ENCODE assay signal across 1 cellular context in the genomic region with DNA sequence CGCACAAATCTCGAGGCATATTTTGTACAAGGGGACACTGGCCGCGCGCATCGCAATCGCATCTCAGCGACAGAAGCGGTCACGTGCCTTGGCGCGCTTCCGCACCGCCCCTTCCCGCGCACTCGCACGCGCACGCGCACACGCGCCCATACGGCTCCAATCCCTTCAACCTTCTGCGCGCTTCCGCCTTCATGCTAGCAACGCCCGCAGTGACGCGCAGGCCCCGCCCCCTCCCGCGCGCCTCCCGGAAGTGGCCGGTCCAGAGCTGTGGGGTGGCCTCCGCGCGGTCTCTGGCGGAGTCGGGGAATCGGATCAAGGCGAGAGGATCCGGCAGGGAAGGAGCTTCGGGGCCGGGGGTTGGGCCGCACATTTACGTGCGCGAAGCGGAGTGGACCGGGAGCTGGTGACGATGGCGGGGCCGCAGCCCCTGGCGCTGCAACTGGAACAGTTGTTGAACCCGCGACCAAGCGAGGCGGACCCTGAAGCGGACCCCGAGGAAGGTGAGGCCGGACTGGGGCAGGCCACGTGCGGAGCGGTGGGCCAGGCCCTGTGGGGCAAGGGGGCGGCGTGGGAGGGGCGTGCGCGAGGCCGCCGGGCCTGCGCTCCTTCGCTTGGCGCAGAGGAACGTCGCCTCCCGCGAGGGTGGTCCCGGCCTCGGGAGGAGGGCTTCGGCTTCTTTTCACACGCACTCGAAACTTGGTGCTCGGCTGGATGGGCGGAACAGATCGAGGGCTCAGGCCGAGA.
A peak's percentile ranks its signal among the peaks of the same experiment; 100 is the strongest.
TF ChIP-seq lines count a peak whose summit lies in the region.

A gene with protein sequence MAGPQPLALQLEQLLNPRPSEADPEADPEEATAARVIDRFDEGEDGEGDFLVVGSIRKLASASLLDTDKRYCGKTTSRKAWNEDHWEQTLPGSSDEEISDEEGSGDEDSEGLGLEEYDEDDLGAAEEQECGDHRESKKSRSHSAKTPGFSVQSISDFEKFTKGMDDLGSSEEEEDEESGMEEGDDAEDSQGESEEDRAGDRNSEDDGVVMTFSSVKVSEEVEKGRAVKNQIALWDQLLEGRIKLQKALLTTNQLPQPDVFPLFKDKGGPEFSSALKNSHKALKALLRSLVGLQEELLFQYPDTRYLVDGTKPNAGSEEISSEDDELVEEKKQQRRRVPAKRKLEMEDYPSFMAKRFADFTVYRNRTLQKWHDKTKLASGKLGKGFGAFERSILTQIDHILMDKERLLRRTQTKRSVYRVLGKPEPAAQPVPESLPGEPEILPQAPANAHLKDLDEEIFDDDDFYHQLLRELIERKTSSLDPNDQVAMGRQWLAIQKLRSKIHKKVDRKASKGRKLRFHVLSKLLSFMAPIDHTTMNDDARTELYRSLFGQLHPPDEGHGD (plus strand): TSS at position 238 of the 744 bp plus-strand sequence. CDS start 172 bp downstream, at position 410.

TF ChIP-seq in GM12878, 131 proteins besides CTCF, POLR2A, EP300 and RAD21 (continued from another document and continues in another):
- TF ChIP-seq REST (IDR thresholded peaks at IDR 0.05; ENCODE audit: low read depth, low read length), result 0 out of 2 replicates have a peak, but pooled peaks have one; percentile 11
- 0 out of 2 replicates have a peak, but pooled peaks have one; percentile 28 for TF ChIP-seq MEF2A (IDR thresholded peaks at IDR 0.05; ENCODE audit: insufficient read depth, low read depth, low read length)
- peak; percentile 49 for TF ChIP-seq SP1 (IDR thresholded peaks at IDR 0.05; ENCODE audit: low read depth, low read length)
- TF ChIP-seq HDAC6 (IDR thresholded peaks at IDR 0.05; ENCODE audit: unreplicated experiment), result no peak
- peak; percentile 63 for TF ChIP-seq RELA (IDR thresholded peaks at IDR 0.05; ENCODE audit: borderline replicate concordance, partially characterized antibody)
- TF ChIP-seq CREM (IDR thresholded peaks at IDR 0.05; ENCODE audit: low read depth), result peak; percentile 92
- TF ChIP-seq MLLT1 (IDR thresholded peaks at IDR 0.05), result 0 out of 2 replicates have a peak, but pooled peaks have one; percentile 45
- 0 out of 2 replicates have a peak, but pooled peaks have one; percentile 23 for TF ChIP-seq ZNF207 (IDR thresholded peaks at IDR 0.05; ENCODE audit: borderline replicate concordance)
- TF ChIP-seq, protein P1, sequence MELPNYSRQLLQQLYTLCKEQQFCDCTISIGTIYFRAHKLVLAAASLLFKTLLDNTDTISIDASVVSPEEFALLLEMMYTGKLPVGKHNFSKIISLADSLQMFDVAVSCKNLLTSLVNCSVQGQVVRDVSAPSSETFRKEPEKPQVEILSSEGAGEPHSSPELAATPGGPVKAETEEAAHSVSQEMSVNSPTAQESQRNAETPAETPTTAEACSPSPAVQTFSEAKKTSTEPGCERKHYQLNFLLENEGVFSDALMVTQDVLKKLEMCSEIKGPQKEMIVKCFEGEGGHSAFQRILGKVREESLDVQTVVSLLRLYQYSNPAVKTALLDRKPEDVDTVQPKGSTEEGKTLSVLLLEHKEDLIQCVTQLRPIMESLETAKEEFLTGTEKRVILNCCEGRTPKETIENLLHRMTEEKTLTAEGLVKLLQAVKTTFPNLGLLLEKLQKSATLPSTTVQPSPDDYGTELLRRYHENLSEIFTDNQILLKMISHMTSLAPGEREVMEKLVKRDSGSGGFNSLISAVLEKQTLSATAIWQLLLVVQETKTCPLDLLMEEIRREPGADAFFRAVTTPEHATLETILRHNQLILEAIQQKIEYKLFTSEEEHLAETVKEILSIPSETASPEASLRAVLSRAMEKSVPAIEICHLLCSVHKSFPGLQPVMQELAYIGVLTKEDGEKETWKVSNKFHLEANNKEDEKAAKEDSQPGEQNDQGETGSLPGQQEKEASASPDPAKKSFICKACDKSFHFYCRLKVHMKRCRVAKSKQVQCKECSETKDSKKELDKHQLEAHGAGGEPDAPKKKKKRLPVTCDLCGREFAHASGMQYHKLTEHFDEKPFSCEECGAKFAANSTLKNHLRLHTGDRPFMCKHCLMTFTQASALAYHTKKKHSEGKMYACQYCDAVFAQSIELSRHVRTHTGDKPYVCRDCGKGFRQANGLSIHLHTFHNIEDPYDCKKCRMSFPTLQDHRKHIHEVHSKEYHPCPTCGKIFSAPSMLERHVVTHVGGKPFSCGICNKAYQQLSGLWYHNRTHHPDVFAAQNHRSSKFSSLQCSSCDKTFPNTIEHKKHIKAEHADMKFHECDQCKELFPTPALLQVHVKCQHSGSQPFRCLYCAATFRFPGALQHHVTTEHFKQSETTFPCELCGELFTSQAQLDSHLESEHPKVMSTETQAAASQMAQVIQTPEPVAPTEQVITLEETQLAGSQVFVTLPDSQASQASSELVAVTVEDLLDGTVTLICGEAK (IDR thresholded peaks at IDR 0.05; ENCODE audit: borderline replicate concordance), result peak; percentile 64
- peak; percentile 81; the same call in 1 of the 2 replicates for TF ChIP-seq PML (IDR thresholded peaks at IDR 0.05; ENCODE audit: low read length)
- no peak for TF ChIP-seq ATF7 (IDR thresholded peaks at IDR 0.05; ENCODE audit: low read depth)
- peak; percentile 93 for TF ChIP-seq MYC (IDR thresholded peaks at IDR 0.05; ENCODE audit: insufficient read depth, insufficient read length, insufficient replicate concordance, low read length, severe bottlenecking)
- TF ChIP-seq IRF3 (IDR thresholded peaks at IDR 0.05), result no peak
- TF ChIP-seq NR2C2 (IDR thresholded peaks at IDR 0.05; ENCODE audit: borderline replicate concordance, control insufficient read depth, insufficient read length, low read depth), result no peak
- peak; percentile 93 for TF ChIP-seq RAD51 (IDR thresholded peaks at IDR 0.05)
- TF ChIP-seq, protein P2, sequence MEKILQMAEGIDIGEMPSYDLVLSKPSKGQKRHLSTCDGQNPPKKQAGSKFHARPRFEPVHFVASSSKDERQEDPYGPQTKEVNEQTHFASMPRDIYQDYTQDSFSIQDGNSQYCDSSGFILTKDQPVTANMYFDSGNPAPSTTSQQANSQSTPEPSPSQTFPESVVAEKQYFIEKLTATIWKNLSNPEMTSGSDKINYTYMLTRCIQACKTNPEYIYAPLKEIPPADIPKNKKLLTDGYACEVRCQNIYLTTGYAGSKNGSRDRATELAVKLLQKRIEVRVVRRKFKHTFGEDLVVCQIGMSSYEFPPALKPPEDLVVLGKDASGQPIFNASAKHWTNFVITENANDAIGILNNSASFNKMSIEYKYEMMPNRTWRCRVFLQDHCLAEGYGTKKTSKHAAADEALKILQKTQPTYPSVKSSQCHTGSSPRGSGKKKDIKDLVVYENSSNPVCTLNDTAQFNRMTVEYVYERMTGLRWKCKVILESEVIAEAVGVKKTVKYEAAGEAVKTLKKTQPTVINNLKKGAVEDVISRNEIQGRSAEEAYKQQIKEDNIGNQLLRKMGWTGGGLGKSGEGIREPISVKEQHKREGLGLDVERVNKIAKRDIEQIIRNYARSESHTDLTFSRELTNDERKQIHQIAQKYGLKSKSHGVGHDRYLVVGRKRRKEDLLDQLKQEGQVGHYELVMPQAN (conservative IDR thresholded peaks at IDR 0.05), result peak; percentile 93
- peak; percentile 58; the same call in 1 of the 2 replicates for TF ChIP-seq SPI1 (IDR thresholded peaks at IDR 0.05; ENCODE audit: borderline replicate concordance, insufficient read depth, low read depth, low read length)
- TF ChIP-seq TAF1 (IDR thresholded peaks at IDR 0.05; ENCODE audit: borderline replicate concordance, low read depth, low read length), result peak; percentile 71; the same call in 1 of the 2 replicates
- TF ChIP-seq ZNF687 (IDR thresholded peaks at IDR 0.05), result peak; percentile 78
- peak; percentile 61 for TF ChIP-seq MXI1 (IDR thresholded peaks at IDR 0.05; ENCODE audit: low read depth, low read length)
- peak; percentile 79 for TF ChIP-seq NRF1 (conservative IDR thresholded peaks at IDR 0.05; ENCODE audit: low read depth, low read length)
- no peak for TF ChIP-seq ATF2 (IDR thresholded peaks at IDR 0.05; ENCODE audit: low read length)
- no peak for TF ChIP-seq HSF1 (IDR thresholded peaks at IDR 0.05; ENCODE audit: low read depth, low read length)
- TF ChIP-seq, protein P3, sequence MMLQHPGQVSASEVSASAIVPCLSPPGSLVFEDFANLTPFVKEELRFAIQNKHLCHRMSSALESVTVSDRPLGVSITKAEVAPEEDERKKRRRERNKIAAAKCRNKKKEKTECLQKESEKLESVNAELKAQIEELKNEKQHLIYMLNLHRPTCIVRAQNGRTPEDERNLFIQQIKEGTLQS (IDR thresholded peaks at IDR 0.05; ENCODE audit: borderline replicate concordance, extremely low read depth, low read depth, low read length), result peak; percentile 78; the same call in 1 of the 2 replicates
